ENCODE assay signal across 18 cellular contexts in the genomic region with DNA sequence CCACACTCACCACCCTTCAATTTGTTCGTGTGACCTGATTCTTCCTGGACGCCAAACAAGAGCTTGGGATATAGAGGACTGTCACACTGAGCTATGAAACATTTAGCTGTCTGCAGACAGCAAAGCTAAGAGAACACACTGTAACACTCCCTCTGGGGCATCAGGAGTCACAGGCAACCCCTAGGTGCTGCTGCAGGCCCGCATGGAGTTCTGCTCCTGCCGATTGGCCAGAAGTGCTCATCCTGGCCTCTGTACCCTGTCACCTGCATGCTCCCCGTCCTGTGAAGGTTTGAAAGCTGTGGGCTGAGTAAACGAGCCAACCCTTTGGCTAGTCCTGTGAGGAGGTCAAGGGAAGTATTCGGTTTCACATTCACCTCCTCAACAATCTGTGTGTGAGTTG.
DNase-seq lines count a peak whose midpoint lies in the region; ATAC-seq, FAIRE-seq and TF ChIP-seq lines count a peak whose summit lies in the region.
"Had no signal": no experiment of that assay in that cellular context is flagged by ENCODE, and none has a peak within 500 bp of the region (broad histone marks: within the 10 kb centered on the region; RNA-seq: fewer than 3 reads in every experiment).

No MANE protein-coding gene starts in this region.

- TF ChIP-seq POLR2A in IMR-90 (IDR thresholded peaks at IDR 0.05; ENCODE audit: low read depth, low read length) (no peak), K562 (conservative IDR thresholded peaks at IDR 0.05) (no peak)

- DNase-seq in IMR-90: no peak
- no peak for DNase-seq in K562 (ENCODE audit: extremely low read depth in 1 of 4, low spot score in 3 of 4)
- no peak for DNase-seq in neural progenitor cell (ENCODE audit: low spot score)
- DNase-seq in ecto neural progenitor cell (ENCODE audit: low spot score): no peak
- no peak for DNase-seq in NK-92 treated with Interleukin-12 subunit alpha and Interleukin-12 subunit beta, amount 100 ng/mL, for 24 hours (lab: John Stamatoyannopoulos, UW)
- DNase-seq in CD8-positive, alpha-beta T cell: no peak
- DNase-seq: C1 segment of cervical spinal cord; CD8-positive, alpha-beta memory T cell; DMS 273 treated with DMSO at 0.1 percent for 48 hours; DMS79; EL; GDM1; H9 had no signal

- in situ Hi-C loops in IMR-90 (cut with MboI; ENCODE audit: low sequenced_read_pairs) (no loop called here), K562 (cut with MboI) (no loop called here)

- H3K79me2 ChIP-seq in K562 (ENCODE audit: control insufficient read depth, insufficient read depth, low read length): no peaks in the 10 kb centered on the region
- H3K79me2 ChIP-seq in neural progenitor cell (ENCODE audit: low read depth): no peaks in the 10 kb centered on the region

- H3K9me3 ChIP-seq in IMR-90 (ENCODE audit: control insufficient read depth, insufficient read depth, low read length) (no peaks in the 10 kb centered on the region), K562 (replicated peaks; ENCODE audit: control insufficient read depth, insufficient read depth, low read depth, low read length) (no peaks in the 10 kb centered on the region), neural progenitor cell (ENCODE audit: low read depth) (no peaks in the 10 kb centered on the region)
- H3K9me3 ChIP-seq in CD8-positive, alpha-beta T cell (ENCODE audit: low read length): no peaks in the 10 kb centered on the region

- no peak for TF ChIP-seq RAD21 in IMR-90 (IDR thresholded peaks at IDR 0.05; ENCODE audit: low read length)
- TF ChIP-seq RAD21 in K562 (CRISPR knock-in tag; conservative IDR thresholded peaks at IDR 0.05 in 1 of 2, IDR thresholded peaks at IDR 0.05 in 1 of 2): no peak

- peaks cover 7% of the 10 kb centered on the region for H3K9me3 Mint-ChIP-seq in neural progenitor cell
- H3K9me3 Mint-ChIP-seq in CD8-positive, alpha-beta T cell: no peaks in the 10 kb centered on the region
- H3K9me3 Mint-ChIP-seq: CD8-positive, alpha-beta memory T cell had no signal

- no peak overlapping the region for H3K23ac ChIP-seq in IMR-90 (ENCODE audit: low read depth, low read length)

- H3K27ac ChIP-seq in IMR-90 (ENCODE audit: insufficient read depth, low read length) (no peak overlapping the region), K562 (ENCODE audit: extremely low read depth, low read depth, low read length) (no peak overlapping the region), neural progenitor cell (no peak overlapping the region)
- no peak overlapping the region for H3K27ac ChIP-seq in CD8-positive, alpha-beta T cell (ENCODE audit: low read depth, low read length)

- H4K8ac ChIP-seq in IMR-90 (ENCODE audit: low read depth in 2 of 2, low read length in 2 of 2): no peak overlapping the region

- TF ChIP-seq EP300 in K562 (IDR thresholded peaks at IDR 0.05; ENCODE audit: low read length): no peak

- POLR2A ChIA-PET in IMR-90 (lab: Charles Lee; ENCODE audit: unreplicated experiment) (interaction anchor here (0.6 kb wide), 1 partner anchor 10 kb away, joined by 6 read pairs; no protein-coding TSS in a partner anchor), K562 (lab: Yijun Ruan, JAX) (interaction anchor here (0.6 to 1.3 kb wide), 2 partner anchors 39 to 58 kb away, joined by 3 read pairs; no protein-coding TSS in a partner anchor)
- POLR2A ChIA-PET in CD8-positive, alpha-beta T cell (lab: Charles Lee): no interaction called here

- H3K4me1 Mint-ChIP-seq in neural progenitor cell: no peaks in the 10 kb centered on the region
- H3K4me1 Mint-ChIP-seq in CD8-positive, alpha-beta T cell (ENCODE audit: low read depth): no peaks in the 10 kb centered on the region
- H3K4me1 Mint-ChIP-seq: CD8-positive, alpha-beta memory T cell; GM23338 had no signal

- no peak overlapping the region for H3K4me2 ChIP-seq in IMR-90 (ENCODE audit: low read depth, low read length)
- H3K4me2 ChIP-seq in K562 (ENCODE audit: insufficient read depth, low read length): no peak overlapping the region
- H3K4me2 ChIP-seq in neural progenitor cell: no peak overlapping the region
- H3K4me2 ChIP-seq: GM23338 had no signal

- no peaks in the 10 kb centered on the region; a peak in 1 of 4 replicates for H3K79me1 ChIP-seq in IMR-90 (ENCODE audit: low read depth in 1 of 2, low read length in 2 of 2)

- dilution Hi-C loops in IMR-90 (cut with HindIII; ENCODE audit: low sequenced_read_pairs, unreplicated experiment): no loop called here

- H4K20me1 ChIP-seq in IMR-90 (ENCODE audit: insufficient read depth, low read length) (no peaks in the 10 kb centered on the region), K562 (replicated peaks; ENCODE audit: control insufficient read depth, insufficient read depth, low read length) (no peaks in the 10 kb centered on the region), neural progenitor cell (ENCODE audit: low read depth) (no peaks in the 10 kb centered on the region)

- H2BK20ac ChIP-seq in IMR-90 (ENCODE audit: low read depth, low read length): no peak overlapping the region

- H3K9ac ChIP-seq in IMR-90 (ENCODE audit: low read depth, low read length) (no peak overlapping the region), K562 (ENCODE audit: insufficient read depth in 1 of 2, low read depth in 2 of 2, low read length in 2 of 2) (no peak overlapping the region), neural progenitor cell (no peak overlapping the region)

- no peak overlapping the region for H4K91ac ChIP-seq in IMR-90 (ENCODE audit: insufficient read depth, low read depth, low read length)

- ATAC-seq in IMR-90 (ENCODE audit: low read depth) (no peak), K562 (peak; percentile 61)
- ATAC-seq in CD8-positive, alpha-beta T cell: no peak
- ATAC-seq: GM12878, GM23338, HCT116 had no signal

- H3K4me1 ChIP-seq in IMR-90 (ENCODE audit: control insufficient read depth, insufficient read depth, low read length) (peaks cover 2% of the 10 kb centered on the region; the same call in 1 of the 2 replicates), K562 (replicated peaks in 1 of 2; ENCODE audit: control insufficient read depth in 2 of 2, insufficient read depth in 2 of 2, low read length in 2 of 2) (no peaks in the 10 kb centered on the region; a peak in 1 of 5 replicates), neural progenitor cell (no peaks in the 10 kb centered on the region)
- H3K4me1 ChIP-seq in CD8-positive, alpha-beta T cell (ENCODE audit: insufficient read depth, low read length): no peaks in the 10 kb centered on the region

- intact Hi-C loops in IMR-90 (cut with micrococcal nuclease) (no loop called here), K562 (cut with micrococcal nuclease) (no loop called here)
- intact Hi-C loops in CD8-positive, alpha-beta T cell (cut with DNase I, micrococcal nuclease): no loop called here

- no peaks in the 10 kb centered on the region for H3K27me3 Mint-ChIP-seq in neural progenitor cell (ENCODE audit: insufficient read depth, low read depth)
- H3K27me3 Mint-ChIP-seq in CD8-positive, alpha-beta T cell (ENCODE audit: low read depth): no peaks in the 10 kb centered on the region

- no CpG with 5 or more reads among the region's 7 CpGs for WGBS in IMR-90 (ENCODE audit: extremely low coverage in 2 of 2, insufficient read length in 1 of 2), 2 experiments
- 12% methylated on average over 7 of the region's 7 CpGs for WGBS in K562 (ENCODE audit: insufficient coverage, low coverage, missing lambda C conversion rate)

- H3K4me3 Mint-ChIP-seq in neural progenitor cell: no peak overlapping the region
- no peak overlapping the region for H3K4me3 Mint-ChIP-seq in CD8-positive, alpha-beta T cell
- H3K4me3 Mint-ChIP-seq: CD8-positive, alpha-beta memory T cell; GM23338; H9 had no signal

- no peak overlapping the region for H3K4ac ChIP-seq in IMR-90 (ENCODE audit: low read depth, low read length)

- no TSS peak for BruUV-seq in IMR-90 (replicated peaks; lab: Mats Ljungman, UMichigan)
- no TSS peak for BruUV-seq in K562 (replicated peaks; lab: Mats Ljungman, UMichigan)

- TF ChIP-seq CTCF in IMR-90 (conservative IDR thresholded peaks at IDR 0.05; ENCODE audit: low read depth, low read length): no peak
- TF ChIP-seq CTCF in K562 (IDR thresholded peaks at IDR 0.05 in 2 of 3, conservative IDR thresholded peaks at IDR 0.05 in 1 of 3; ENCODE audit: insufficient read depth in 2 of 3, low read depth in 1 of 3, low read length in 3 of 3): no peak
- no peak for TF ChIP-seq CTCF in neural progenitor cell (IDR thresholded peaks at IDR 0.05)
- no peak for TF ChIP-seq CTCF in CD8-positive, alpha-beta T cell (IDR thresholded peaks at IDR 0.05)

- H2BK120ac ChIP-seq in IMR-90 (ENCODE audit: low read depth, low read length): no peak overlapping the region

- no peak overlapping the region for H3K14ac ChIP-seq in IMR-90 (replicated peaks; ENCODE audit: low read depth, low read length)

- peak overlapping the region; percentile 8 for H3K27ac Mint-ChIP-seq in neural progenitor cell
- H3K27ac Mint-ChIP-seq in CD8-positive, alpha-beta T cell: no peak overlapping the region
- H3K27ac Mint-ChIP-seq: CD8-positive, alpha-beta memory T cell; GM23338 had no signal

- H3K9me1 ChIP-seq in IMR-90 (ENCODE audit: insufficient read depth, low read length) (0 out of 2 replicates have a peak, but pooled peaks cover 4% of the 10 kb centered on the region), K562 (ENCODE audit: control insufficient read depth, insufficient read depth, low read length) (no peaks in the 10 kb centered on the region)

- no peak overlapping the region for H4K5ac ChIP-seq in IMR-90 (ENCODE audit: low read depth, low read length)

- H3K27me3 ChIP-seq in IMR-90 (ENCODE audit: control insufficient read depth, insufficient read depth, low read length) (no peaks in the 10 kb centered on the region), K562 (ENCODE audit: control insufficient read depth in 2 of 2, insufficient read depth in 2 of 2, low read length in 2 of 2) (no peaks in the 10 kb centered on the region), neural progenitor cell (no peaks in the 10 kb centered on the region)
- no peaks in the 10 kb centered on the region for H3K27me3 ChIP-seq in CD8-positive, alpha-beta T cell (ENCODE audit: insufficient read depth, low read length)

- no peak for FAIRE-seq in K562 (lab: Jason Lieb, UNC)
- FAIRE-seq: D721Med, GM12878, GM19239 had no signal

- H3K4me3 ChIP-seq in IMR-90 (ENCODE audit: insufficient read depth, low read depth, low read length): no peak overlapping the region
- H3K4me3 ChIP-seq in K562: no peak overlapping the region
- H3K4me3 ChIP-seq in neural progenitor cell: no peak overlapping the region
- no peak overlapping the region for H3K4me3 ChIP-seq in CD8-positive, alpha-beta T cell (ENCODE audit: low read depth, low read length)
- H3K4me3 ChIP-seq: GM12878, GM23338 had no signal

- peaks cover 26% of the 10 kb centered on the region for H3K36me3 Mint-ChIP-seq in neural progenitor cell
- peaks cover 50% of the 10 kb centered on the region for H3K36me3 Mint-ChIP-seq in CD8-positive, alpha-beta T cell

- no peak overlapping the region for H2BK5ac ChIP-seq in IMR-90 (ENCODE audit: low read depth, low read length, poor library complexity, severe bottlenecking)

- H3F3A ChIP-seq in neural progenitor cell (ENCODE audit: low read depth): no peaks in the 10 kb centered on the region

- no peak overlapping the region for H3K18ac ChIP-seq in IMR-90 (ENCODE audit: low read depth, low read length)

- CTCF ChIA-PET in IMR-90 (lab: Yijun Ruan, JAX) (no interaction called here), K562 (lab: Yijun Ruan, JAX; ENCODE audit: low intra/inter-chr PET ratio) (no interaction called here)
- CTCF ChIA-PET in CD8-positive, alpha-beta T cell (lab: Charles Lee): no interaction called here

- no peak overlapping the region for H2AK9ac ChIP-seq in IMR-90 (replicated peaks; ENCODE audit: low read depth, low read length, poor library complexity)

- H3K36me3 ChIP-seq in IMR-90 (ENCODE audit: control insufficient read depth, insufficient read depth, low read length) (peaks cover 7% of the 10 kb centered on the region), K562 (ENCODE audit: control insufficient read depth, insufficient read depth, low read length) (no peaks in the 10 kb centered on the region), neural progenitor cell (no peaks in the 10 kb centered on the region)
- H3K36me3 ChIP-seq in CD8-positive, alpha-beta T cell (ENCODE audit: insufficient read depth, low read length): peaks cover 4% of the 10 kb centered on the region

- H2AFZ ChIP-seq in IMR-90 (replicated peaks; ENCODE audit: low read length, poor library complexity) (no peak overlapping the region), K562 (ENCODE audit: low read depth, low read length) (no peak overlapping the region), neural progenitor cell (replicated peaks) (no peak overlapping the region)
- H2AFZ ChIP-seq: GM23338 had no signal

- H3K56ac ChIP-seq in IMR-90 (ENCODE audit: extremely low read depth, insufficient read depth, low read length): no peak overlapping the region

- H2BK15ac ChIP-seq in IMR-90 (ENCODE audit: low read depth, low read length): no peak overlapping the region

- H2AK5ac ChIP-seq in IMR-90 (ENCODE audit: low read depth, low read length): peak overlapping the region; percentile 52; the same call in 1 of the 2 replicates
